9 cellular contexts compared by ENCODE assay signal in the genomic region with DNA sequence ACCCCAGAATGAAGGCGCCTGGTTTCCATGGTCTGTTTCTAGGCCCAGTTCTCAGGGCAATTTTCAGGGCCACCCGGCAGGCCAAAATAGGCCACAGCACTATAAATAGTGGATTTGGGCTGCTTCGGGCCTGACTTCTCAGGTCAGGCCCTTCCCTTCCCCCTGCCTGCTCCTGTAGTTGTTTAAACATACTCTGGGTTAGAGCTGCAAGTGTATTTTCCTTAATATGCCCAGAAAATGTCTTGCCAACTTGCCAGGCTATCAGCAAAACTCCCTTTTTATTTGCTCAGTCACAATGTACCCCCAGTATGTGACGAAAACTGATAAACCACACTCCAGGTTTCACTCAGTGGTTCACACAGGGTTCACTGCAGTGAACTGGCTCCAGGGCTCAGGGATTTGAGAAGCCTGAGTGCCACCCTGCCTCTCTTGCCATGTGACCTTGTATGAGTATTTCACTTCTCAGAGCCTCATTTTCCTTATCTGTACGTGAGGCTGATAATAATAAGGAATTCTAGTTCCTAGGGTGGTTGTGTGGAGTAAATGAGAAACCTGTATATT.
DNase-seq lines count a peak whose midpoint lies in the region; ATAC-seq and TF ChIP-seq lines count a peak whose summit lies in the region.
"Had no signal": no experiment of that assay in that cellular context is flagged by ENCODE, and none has a peak within 500 bp of the region (broad histone marks: within the 10 kb centered on the region; RNA-seq: fewer than 3 reads in every experiment).

No MANE protein-coding gene starts in this region.

- H3K4me1 ChIP-seq in OCI-LY3 (ENCODE audit: low read length) (peaks cover 65% of the 10 kb centered on the region), right atrium auricular region (peaks cover 0 to 29% of the 10 kb centered on the region in 2 donors), gastrocnemius medialis (peaks cover 21 to 24% of the 10 kb centered on the region in 2 donors)

- H3K9ac ChIP-seq in OCI-LY3 (ENCODE audit: low read length): peak overlapping the region; percentile 51

- H3K4me2 ChIP-seq in OCI-LY3 (ENCODE audit: low read length): peak overlapping the region; percentile 60

- peaks cover 7 to 8% of the 10 kb centered on the region in 2 donors for H3K4me1 Mint-ChIP-seq in effector memory CD8-positive, alpha-beta T cell (ENCODE audit: low read depth in 2 of 2)

- no peak for TF ChIP-seq CTCF in OCI-LY3 (IDR thresholded peaks at IDR 0.05; ENCODE audit: low read depth, low read length)
- no peak for TF ChIP-seq CTCF in right atrium auricular region (IDR thresholded peaks at IDR 0.05)
- TF ChIP-seq CTCF in gastrocnemius medialis (IDR thresholded peaks at IDR 0.05 in 4 of 5, conservative IDR thresholded peaks at IDR 0.05 in 1 of 5): no peak

- H3K27ac Mint-ChIP-seq in effector memory CD8-positive, alpha-beta T cell: no peak overlapping the region

- H3K27ac ChIP-seq in OCI-LY3 (ENCODE audit: low read length): peak overlapping the region; percentile 99
- peak overlapping the region; percentile 64 to 71 for H3K27ac ChIP-seq in right atrium auricular region
- H3K27ac ChIP-seq in gastrocnemius medialis: peak overlapping the region; percentile 81 to 84 (median 82)

- H3K27me3 Mint-ChIP-seq in effector memory CD8-positive, alpha-beta T cell: peaks cover 0 to 4% of the 10 kb centered on the region in 2 donors

- peaks cover 4 to 16% of the 10 kb centered on the region in 2 donors for H3K9me3 Mint-ChIP-seq in effector memory CD8-positive, alpha-beta T cell

- H4K20me1 ChIP-seq in OCI-LY3 (ENCODE audit: insufficient read depth, low read length): no peaks in the 10 kb centered on the region

- DNase-seq in right atrium auricular region (ENCODE audit: low spot score) (no peak), gastrocnemius medialis (peak in 1 of 2 donors; percentile 40), NCI-H1417 (lab: John Stamatoyannopoulos, UW) (no peak), NCI-H774 (lab: John Stamatoyannopoulos, UW) (no peak)
- no peak for DNase-seq in effector memory CD8-positive, alpha-beta T cell
- DNase-seq: NCI-H526 had no signal

- no peak overlapping the region; the same call in 1 of the 2 replicates for H2AFZ ChIP-seq in OCI-LY3 (ENCODE audit: low read depth, low read length)

- H3K4me3 ChIP-seq in OCI-LY3 (ENCODE audit: low read length): peak overlapping the region; percentile 16; the same call in 1 of the 2 replicates
- H3K4me3 ChIP-seq in right atrium auricular region: no peak overlapping the region
- no peak overlapping the region for H3K4me3 ChIP-seq in gastrocnemius medialis

- ATAC-seq in GM19372 (IDR thresholded peaks at IDR 0.05; ENCODE audit: low read depth, unreplicated experiment) (peak; percentile 56), gastrocnemius medialis (peak; percentile 54 to 70), HG03045 (IDR thresholded peaks at IDR 0.05; ENCODE audit: unreplicated experiment) (no peak)
- ATAC-seq in effector memory CD8-positive, alpha-beta T cell (replicated peaks): no peak

- TF ChIP-seq POLR2A in gastrocnemius medialis (IDR thresholded peaks at IDR 0.05): no peak

- no peaks in the 10 kb centered on the region for H3K36me3 Mint-ChIP-seq in effector memory CD8-positive, alpha-beta T cell (ENCODE audit: insufficient read depth)

- intact Hi-C loops in gastrocnemius medialis (cut with DNase I; ENCODE audit: low total_unique reads): no loop called here

- H3K79me2 ChIP-seq in OCI-LY3 (ENCODE audit: low read length): no peaks in the 10 kb centered on the region

- H3K27me3 ChIP-seq in OCI-LY3 (ENCODE audit: low read depth, low read length) (no peaks in the 10 kb centered on the region), right atrium auricular region (no peaks in the 10 kb centered on the region), gastrocnemius medialis (no peaks in the 10 kb centered on the region)

- in situ Hi-C loops in gastrocnemius medialis (cut with MboI; ENCODE audit: low sequenced_read_pairs in 4 of 4): loop anchor here in 1 of 4 donors (10.0 kb wide), 1 partner anchor 77 kb away; a partner anchor contains a TSS

- peaks cover 20% of the 10 kb centered on the region for H3K9me3 ChIP-seq in OCI-LY3 (ENCODE audit: insufficient read depth, low read length)
- peaks cover 0 to 14% of the 10 kb centered on the region in 2 donors for H3K9me3 ChIP-seq in right atrium auricular region
- H3K9me3 ChIP-seq in gastrocnemius medialis: peaks cover 0 to 7% (median 0%) of the 10 kb centered on the region in 3 donors

- no peak overlapping the region for H3K4me3 Mint-ChIP-seq in effector memory CD8-positive, alpha-beta T cell

- H3K36me3 ChIP-seq in OCI-LY3 (replicated peaks; ENCODE audit: low read depth, low read length) (peaks cover 23% of the 10 kb centered on the region), right atrium auricular region (no peaks in the 10 kb centered on the region), gastrocnemius medialis (no peaks in the 10 kb centered on the region)

Comparison
In these comparisons a context has a peak if more than half of its experiments do, and no peak if none do; other contexts are left out.
1. ATAC-seq: peak in GM19372 (single experiment) and gastrocnemius medialis (2 of 2); none in effector memory CD8-positive, alpha-beta T cell (single experiment) and HG03045 (single experiment).
2. Peak in every context shown above with its lines, with median percentiles within 50 percentile points of each other: H3K27ac ChIP-seq.